Comparison of ENCODE assay signal across 15 cellular contexts in the genomic region with DNA sequence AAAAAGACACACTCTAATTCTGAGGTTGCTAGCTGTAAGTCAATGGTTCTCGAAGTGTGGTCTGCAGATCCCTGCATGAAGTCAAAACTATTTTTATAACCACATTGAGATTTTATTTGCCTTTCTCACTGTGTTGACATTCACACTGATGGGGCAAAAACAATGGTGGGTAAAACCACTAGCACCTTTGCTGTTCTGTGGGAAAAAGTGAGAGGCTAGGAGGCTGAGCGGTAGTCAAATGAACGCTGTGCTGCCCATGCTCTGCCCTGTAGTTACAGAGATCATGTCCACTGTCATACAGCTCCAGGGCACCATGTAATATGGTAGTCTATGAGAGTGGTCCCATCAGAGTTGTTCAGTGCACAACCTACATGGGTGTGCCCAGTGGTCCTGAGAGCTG.
"Had no signal": no experiment of that assay in that cellular context is flagged by ENCODE, and none has a peak within 500 bp of the region (broad histone marks: within the 10 kb centered on the region; RNA-seq: fewer than 3 reads in every experiment).

No MANE protein-coding gene starts in this region.

- H3K4me1 ChIP-seq: right atrium auricular region had no signal

- H3K36me3 Mint-ChIP-seq: brain had no signal

- H3K9me3 Mint-ChIP-seq: activated B cell treated with CpG ODN at 0.5 μM for 24 hours; activated T-cell treated with anti-CD3 and anti-CD28 coated beads, Interleukin-2, amount 50 U/mL, for 4 hours; brain; dendritic cell treated with granulocyte-macrophage colony-stimulating factor and Interleukin-4, amounts not matched to agents 40 ng/mL and 50 ng/mL, for 4 days had no signal

- H3K36me3 ChIP-seq: right atrium auricular region, tibial artery, vagina had no signal

- H3K4me3 ChIP-seq: right atrium auricular region, skin epidermis, tibial artery, vagina had no signal

- H3K27ac Mint-ChIP-seq: activated B cell treated with CpG ODN at 0.5 μM for 24 hours; dendritic cell treated with granulocyte-macrophage colony-stimulating factor and Interleukin-4, amounts not matched to agents 40 ng/mL and 50 ng/mL, for 4 days had no signal

- DNase-seq: activated B cell treated with CpG ODN at 0.5 μM for 24 hours; activated CD4-positive, alpha-beta T cell treated with anti-CD3 and anti-CD28 coated beads, Interleukin-2, amount 50 U/mL, for 1 hour; activated naive CD4-positive, alpha-beta T cell treated with Interleukin-2 at 50 U/mL for 16 hours; activated T-cell treated with anti-CD3 and anti-CD28 coated beads, Interleukin-2, amount 50 U/mL, for 4 hours; amniotic stem cell; cerebellar nuclear complex; posterior cingulate gyrus; stimulated activated CD4-positive, alpha-beta T cell treated with anti-CD3 and anti-CD28 coated beads, Interleukin-4, amount 100 ng/mL, for 4 hours; T-helper 17 cell; tibial artery had no signal

- ATAC-seq: activated T-cell treated with anti-CD3 and anti-CD28 coated beads, Interleukin-2, amount 50 U/mL, for 4 hours; T-helper 17 cell had no signal

- H3K27ac ChIP-seq: right atrium auricular region, tibial artery, vagina had no signal

- H3K27me3 ChIP-seq: right atrium auricular region, tibial artery, vagina had no signal

- H3K27me3 Mint-ChIP-seq: activated B cell treated with CpG ODN at 0.5 μM for 24 hours; dendritic cell treated with granulocyte-macrophage colony-stimulating factor and Interleukin-4, amounts not matched to agents 40 ng/mL and 50 ng/mL, for 4 days; T-helper 17 cell had no signal

- H3K4me3 Mint-ChIP-seq: activated B cell treated with CpG ODN at 0.5 μM for 24 hours; dendritic cell treated with granulocyte-macrophage colony-stimulating factor and Interleukin-4, amounts not matched to agents 40 ng/mL and 50 ng/mL, for 4 days had no signal

- H3K9me3 ChIP-seq: right atrium auricular region, tibial artery, vagina had no signal
